In the genomic region with DNA sequence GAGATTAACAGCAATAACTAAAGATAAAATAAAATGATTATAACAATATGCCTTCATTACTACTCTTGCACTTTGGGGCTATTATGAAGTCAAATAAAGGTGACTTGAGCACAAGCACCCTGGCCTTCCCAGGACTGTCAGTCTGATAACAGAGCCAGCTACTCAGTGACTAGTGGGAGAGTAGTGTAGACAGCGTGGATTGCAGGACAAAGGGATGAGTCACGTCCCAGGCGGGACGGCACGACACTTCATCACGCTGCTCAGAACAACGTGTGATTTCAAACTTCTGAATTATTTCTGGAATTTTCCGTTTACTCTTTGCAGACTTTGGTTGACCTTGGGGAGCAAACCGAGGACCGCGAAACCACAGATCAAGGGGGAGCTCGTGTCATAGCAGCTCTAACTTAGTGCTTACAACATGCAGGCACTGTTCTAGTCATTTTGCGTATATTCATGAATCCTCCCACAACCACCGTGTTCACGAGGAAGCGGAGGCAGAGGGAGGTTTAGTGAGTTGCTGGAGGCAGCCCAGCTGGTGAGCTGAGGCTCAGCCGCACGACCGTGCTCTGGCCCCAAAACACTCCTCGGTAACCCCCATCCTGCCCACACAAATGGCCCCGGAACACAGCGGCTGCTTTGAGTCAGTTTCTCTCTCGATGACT, we compare ENCODE assay signal across 7 cellular contexts. TPM values are rescaled to one million over a fixed set of nuclear protein-coding genes. Genes with fewer than 3 reads are reported as not detected.
DNase-seq lines count a peak whose midpoint lies in the region; ATAC-seq and TF ChIP-seq lines count a peak whose summit lies in the region.
"Not testable (repeated sequence)": the region's sequence is repeated elsewhere in the genome, so short reads cannot be mapped to it uniquely, and the experiment has no call there.

No MANE protein-coding gene starts in this region.

- not testable (repeated sequence) for H3K36me3 Mint-ChIP-seq in activated CD8-positive, alpha-beta T cell treated with anti-CD3 and anti-CD28 coated beads for 36 hours (ENCODE audit: low read depth)

- not testable (repeated sequence) for H3K4me3 Mint-ChIP-seq in activated CD8-positive, alpha-beta T cell treated with anti-CD3 and anti-CD28 coated beads for 36 hours

- not testable (repeated sequence) for H3K9me3 Mint-ChIP-seq in activated CD8-positive, alpha-beta T cell treated with anti-CD3 and anti-CD28 coated beads for 36 hours

- H3K27me3 Mint-ChIP-seq in activated CD8-positive, alpha-beta T cell treated with anti-CD3 and anti-CD28 coated beads for 36 hours = not testable (repeated sequence)

- not testable (repeated sequence) for H3K27ac Mint-ChIP-seq in activated CD8-positive, alpha-beta T cell treated with anti-CD3 and anti-CD28 coated beads for 36 hours

- TF ChIP-seq CTCF in activated CD8-positive, alpha-beta T cell treated with anti-CD3 and anti-CD28 coated beads for 36 hours (IDR thresholded peaks at IDR 0.05) = not testable (repeated sequence)

- intact Hi-C loops in activated CD8-positive, alpha-beta T cell treated with anti-CD3 and anti-CD28 coated beads for 36 hours (cut with micrococcal nuclease); left ventricle myocardium superior (cut with micrococcal nuclease): not testable (repeated sequence)

- DNase-seq in activated CD8-positive, alpha-beta T cell treated with anti-CD3 and anti-CD28 coated beads for 36 hours; left ventricle myocardium superior: not testable (repeated sequence)

- POLR2A ChIA-PET in activated CD8-positive, alpha-beta T cell treated with anti-CD3 and anti-CD28 coated beads for 36 hours (lab: Charles Lee) = not testable (repeated sequence)

- CTCF ChIA-PET in activated CD8-positive, alpha-beta T cell treated with anti-CD3 and anti-CD28 coated beads for 36 hours (lab: Charles Lee) = not testable (repeated sequence)

- ATAC-seq in GM18873 (IDR thresholded peaks at IDR 0.05; ENCODE audit: low FRiP score, unreplicated experiment) = peak; percentile 76
- peak; percentile 68 for ATAC-seq in GM21381 (IDR thresholded peaks at IDR 0.05; ENCODE audit: unreplicated experiment)
- ATAC-seq in HG02610 (IDR thresholded peaks at IDR 0.05; ENCODE audit: unreplicated experiment) = peak; percentile 85
- ATAC-seq in HG03064 (IDR thresholded peaks at IDR 0.05; ENCODE audit: low read depth, unreplicated experiment) = peak; percentile 54
- ATAC-seq in HG03460 (IDR thresholded peaks at IDR 0.05; ENCODE audit: unreplicated experiment) = peak; percentile 66
- ATAC-seq in activated CD8-positive, alpha-beta T cell treated with anti-CD3 and anti-CD28 coated beads for 36 hours = peak; percentile 83
- ATAC-seq in left ventricle myocardium superior = peak; percentile 89

- not testable (repeated sequence) for H3K4me1 Mint-ChIP-seq in activated CD8-positive, alpha-beta T cell treated with anti-CD3 and anti-CD28 coated beads for 36 hours (ENCODE audit: low read depth)

RNA-seq across cellular contexts. Expression of a gene that starts 32.9 kb away (rescaled TPM):
- total RNA-seq in activated CD8-positive, alpha-beta T cell treated with anti-CD3 and anti-CD28 coated beads for 36 hours = 10 to 100 TPM; 13.4 to 18.9 TPM
- 30.8 TPM for total RNA-seq in left ventricle myocardium superior

RNA-seq across cellular contexts. Expression of a gene that starts 51.7 kb away (rescaled TPM):
- 10 to 100 TPM; 55.1 to 55.2 TPM for total RNA-seq in activated CD8-positive, alpha-beta T cell treated with anti-CD3 and anti-CD28 coated beads for 36 hours
- total RNA-seq in left ventricle myocardium superior = 49.3 TPM
